In genomic region chr3:177512945-177513671, GRCh38 we compare ENCODE assay signal across 19 cellular contexts.
A peak's percentile ranks its signal among the peaks of the same experiment; 100 is the strongest.
DNase-seq lines count a peak whose midpoint lies in the region; ATAC-seq and TF ChIP-seq lines count a peak whose summit lies in the region.
"Had no signal": no experiment of that assay in that cellular context is flagged by ENCODE, and none has a peak within 500 bp of the region (broad histone marks: within the 10 kb centered on the region; RNA-seq: fewer than 3 reads in every experiment).

No MANE protein-coding gene starts in this region.

- H3K4me3 ChIP-seq in heart left ventricle, result no peak overlapping the region
- no peak overlapping the region for H3K4me3 ChIP-seq in neural progenitor cell
- no peak overlapping the region for H3K4me3 ChIP-seq in vagina
- H3K4me3 ChIP-seq: A549, BLaER1 had no signal

- H3K27me3 ChIP-seq in heart left ventricle (no peaks in the 10 kb centered on the region), neural progenitor cell (no peaks in the 10 kb centered on the region), vagina (no peaks in the 10 kb centered on the region)
- H3K27me3 ChIP-seq: BLaER1 had no signal

- H2AFZ ChIP-seq in neural progenitor cell (replicated peaks), result no peak overlapping the region

- peak overlapping the region in 11 of 12 donors; percentile 28 to 58 (median 53) for H3K27ac ChIP-seq in heart left ventricle
- H3K27ac ChIP-seq in neural progenitor cell, result no peak overlapping the region
- peak overlapping the region; percentile 31 for H3K27ac ChIP-seq in vagina
- H3K27ac ChIP-seq: A549, BLaER1 had no signal

- H3K9ac ChIP-seq in neural progenitor cell, result no peak overlapping the region
- H3K9ac ChIP-seq: BLaER1 had no signal

- no peaks in the 10 kb centered on the region for H3K36me3 ChIP-seq in heart left ventricle
- no peaks in the 10 kb centered on the region for H3K36me3 ChIP-seq in neural progenitor cell
- no peaks in the 10 kb centered on the region for H3K36me3 ChIP-seq in vagina
- H3K36me3 ChIP-seq: BLaER1 had no signal

- H4K20me1 ChIP-seq in neural progenitor cell (ENCODE audit: low read depth), result no peaks in the 10 kb centered on the region
- H4K20me1 ChIP-seq: BLaER1 had no signal

- DNase-seq in stimulated activated naive CD8-positive, alpha-beta T cell treated with anti-CD3 and anti-CD28 coated beads, Interleukin-15, amount 100 ng/mL, for 72 hours, result no peak
- no peak for DNase-seq in stimulated activated naive CD8-positive, alpha-beta T cell treated with anti-CD3 and anti-CD28 coated beads, Interleukin-15, Interleukin-2, amounts not matched to agents 100 U/mL and 50 U/mL, for 24 hours
- DNase-seq in heart left ventricle, result no peak
- no peak for DNase-seq in neural progenitor cell (ENCODE audit: low spot score)
- no peak for DNase-seq in vagina (ENCODE audit: extremely low spot score in 2 of 2)
- DNase-seq: activated B cell treated with CpG ODN at 0.5 μM for 24 hours; activated CD4-positive, alpha-beta memory T cell treated with anti-CD3 and anti-CD28 coated beads, Interleukin-2, amount 10 ng/mL, durations not matched to agents 7 days and 5 days; activated naive CD4-positive, alpha-beta T cell treated with anti-CD3 and anti-CD28 coated beads for 36 hours; activated T-cell treated with anti-CD3 and anti-CD28 coated beads, Interleukin-2, amount 50 U/mL, for 1 hour; foreskin melanocyte; NCI-H1436; NCI-H748 treated with DMSO at 0.1 percent for 48 hours; nucleus accumbens; stimulated activated CD4-positive, alpha-beta T cell treated with anti-CD3 and anti-CD28 coated beads, Interleukin-2, amount 100 ng/mL, for 48 hours had no signal

- peak overlapping the region; percentile 74 to 86 for H3K27ac Mint-ChIP-seq in stimulated activated naive CD8-positive, alpha-beta T cell treated with anti-CD3 and anti-CD28 coated beads, Interleukin-15, amount 100 ng/mL, for 72 hours
- peak overlapping the region; percentile 42 for H3K27ac Mint-ChIP-seq in neural progenitor cell
- H3K27ac Mint-ChIP-seq: activated B cell treated with CpG ODN at 0.5 μM for 24 hours; activated CD4-positive, alpha-beta memory T cell treated with anti-CD3 and anti-CD28 coated beads, Interleukin-2, amount 10 ng/mL, durations not matched to agents 7 days and 5 days; activated naive CD4-positive, alpha-beta T cell treated with anti-CD3 and anti-CD28 coated beads for 36 hours had no signal

- H3F3A ChIP-seq in neural progenitor cell (ENCODE audit: low read depth), result no peaks in the 10 kb centered on the region

- ATAC-seq in stimulated activated naive CD8-positive, alpha-beta T cell treated with anti-CD3 and anti-CD28 coated beads, Interleukin-15, amount 100 ng/mL, for 72 hours, result no peak
- no peak for ATAC-seq in stimulated activated naive CD8-positive, alpha-beta T cell treated with anti-CD3 and anti-CD28 coated beads, Interleukin-15, Interleukin-2, amounts not matched to agents 100 U/mL and 50 U/mL, for 24 hours
- ATAC-seq in heart left ventricle, result no peak
- no peak for ATAC-seq in HG03565 (IDR thresholded peaks at IDR 0.05; ENCODE audit: unreplicated experiment)
- no peak for ATAC-seq in HG02763 (IDR thresholded peaks at IDR 0.05; ENCODE audit: unreplicated experiment)
- no peak for ATAC-seq in HG03045 (IDR thresholded peaks at IDR 0.05; ENCODE audit: unreplicated experiment)
- ATAC-seq: A549 had no signal

- H3K4me2 ChIP-seq in neural progenitor cell, result no peak overlapping the region
- H3K4me2 ChIP-seq: A549, BLaER1 had no signal

- no peaks in the 10 kb centered on the region for H3K79me2 ChIP-seq in neural progenitor cell (ENCODE audit: low read depth)

- no peak overlapping the region for H3K4me3 Mint-ChIP-seq in stimulated activated naive CD8-positive, alpha-beta T cell treated with anti-CD3 and anti-CD28 coated beads, Interleukin-15, amount 100 ng/mL, for 72 hours
- no peak overlapping the region for H3K4me3 Mint-ChIP-seq in neural progenitor cell
- H3K4me3 Mint-ChIP-seq: activated B cell treated with CpG ODN at 0.5 μM for 24 hours; activated CD4-positive, alpha-beta memory T cell treated with anti-CD3 and anti-CD28 coated beads, Interleukin-2, amount 10 ng/mL, durations not matched to agents 7 days and 5 days; activated naive CD4-positive, alpha-beta T cell treated with anti-CD3 and anti-CD28 coated beads for 36 hours had no signal

- TF ChIP-seq CTCF in heart left ventricle (IDR thresholded peaks at IDR 0.05) (peak in 1 of 12 donors; percentile 11), neural progenitor cell (IDR thresholded peaks at IDR 0.05) (no peak), vagina (IDR thresholded peaks at IDR 0.05) (no peak)

- H3K9me3 ChIP-seq in heart left ventricle, result no peaks in the 10 kb centered on the region
- H3K9me3 ChIP-seq in neural progenitor cell (ENCODE audit: low read depth), result no peaks in the 10 kb centered on the region
- H3K9me3 ChIP-seq in vagina, result no peaks in the 10 kb centered on the region
- H3K9me3 ChIP-seq: A549, BLaER1 had no signal

- H3K4me1 Mint-ChIP-seq in stimulated activated naive CD8-positive, alpha-beta T cell treated with anti-CD3 and anti-CD28 coated beads, Interleukin-15, amount 100 ng/mL, for 72 hours, result peaks cover 6% of the 10 kb centered on the region
- peaks cover 4% of the 10 kb centered on the region for H3K4me1 Mint-ChIP-seq in neural progenitor cell
- H3K4me1 Mint-ChIP-seq: activated CD4-positive, alpha-beta memory T cell treated with anti-CD3 and anti-CD28 coated beads, Interleukin-2, amount 10 ng/mL, durations not matched to agents 7 days and 5 days had no signal

- TF ChIP-seq POLR2A in heart left ventricle (IDR thresholded peaks at IDR 0.05), result no peak
- TF ChIP-seq POLR2A in vagina (IDR thresholded peaks at IDR 0.05), result no peak

- peaks cover 4 to 61% (median 36%) of the 10 kb centered on the region in 12 donors for H3K4me1 ChIP-seq in heart left ventricle
- peaks cover 13% of the 10 kb centered on the region for H3K4me1 ChIP-seq in neural progenitor cell
- peaks cover 11% of the 10 kb centered on the region for H3K4me1 ChIP-seq in vagina

- H3K9me3 Mint-ChIP-seq in stimulated activated naive CD8-positive, alpha-beta T cell treated with anti-CD3 and anti-CD28 coated beads, Interleukin-15, amount 100 ng/mL, for 72 hours, result peaks cover 5 to 8% of the 10 kb centered on the region in 2 donors
- no peaks in the 10 kb centered on the region for H3K9me3 Mint-ChIP-seq in neural progenitor cell
- H3K9me3 Mint-ChIP-seq: activated B cell treated with CpG ODN at 0.5 μM for 24 hours; activated naive CD4-positive, alpha-beta T cell treated with anti-CD3 and anti-CD28 coated beads for 36 hours had no signal

- 61 to 79% (median 72%) methylated on average over 5 of the region's 5 CpGs for WGBS in heart left ventricle, 4 donors

- H3K36me3 Mint-ChIP-seq in neural progenitor cell, result peaks cover 4% of the 10 kb centered on the region

- no peaks in the 10 kb centered on the region for H3K27me3 Mint-ChIP-seq in stimulated activated naive CD8-positive, alpha-beta T cell treated with anti-CD3 and anti-CD28 coated beads, Interleukin-15, amount 100 ng/mL, for 72 hours
- H3K27me3 Mint-ChIP-seq in neural progenitor cell (ENCODE audit: insufficient read depth, low read depth), result peaks cover 2% of the 10 kb centered on the region
- H3K27me3 Mint-ChIP-seq: activated B cell treated with CpG ODN at 0.5 μM for 24 hours; activated CD4-positive, alpha-beta memory T cell treated with anti-CD3 and anti-CD28 coated beads, Interleukin-2, amount 10 ng/mL, durations not matched to agents 7 days and 5 days had no signal

- intact Hi-C loops in heart left ventricle (cut with DNase I), result loop anchor here in 2 of 10 donors (10.0 kb wide), 2 partner anchors 148 to 262 kb away; no protein-coding TSS in a partner anchor
- intact Hi-C loops in vagina (cut with DNase I), result no loop called here
